21 cellular contexts compared by ENCODE assay signal in the genomic region with DNA sequence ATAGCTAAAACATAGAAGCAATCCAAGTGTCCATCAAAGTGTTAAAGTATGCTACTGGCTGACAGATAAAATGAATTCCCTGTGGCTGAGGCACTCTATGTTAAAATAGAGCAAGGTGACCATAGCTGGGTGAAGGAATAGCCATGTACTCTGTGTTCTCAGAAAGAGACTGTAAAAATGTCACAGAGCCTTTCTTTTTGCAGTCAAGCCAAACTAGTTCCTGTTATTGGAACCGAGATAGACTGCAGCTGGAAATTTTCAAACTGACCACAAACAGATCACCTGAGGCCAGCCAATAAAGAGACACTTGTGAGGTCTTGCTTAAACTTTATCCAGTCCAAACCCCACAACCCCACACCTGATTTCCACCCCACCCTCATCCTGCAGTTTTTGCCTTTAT.
DNase-seq lines count a peak whose midpoint lies in the region; FAIRE-seq and TF ChIP-seq lines count a peak whose summit lies in the region.
"Had no signal": no experiment of that assay in that cellular context is flagged by ENCODE, and none has a peak within 500 bp of the region (broad histone marks: within the 10 kb centered on the region; RNA-seq: fewer than 3 reads in every experiment).

No MANE protein-coding gene starts in this region.

- H3K23ac ChIP-seq in trophoblast cell (ENCODE audit: low read length), result no peak overlapping the region

- no peak overlapping the region for H4K12ac ChIP-seq in trophoblast cell (ENCODE audit: low read depth, low read length)

- no peak for TF ChIP-seq CTCF in LNCaP clone FGC (IDR thresholded peaks at IDR 0.05; ENCODE audit: control insufficient read depth, extremely low read depth, insufficient read depth)

- no peak overlapping the region for H4K91ac ChIP-seq in trophoblast cell (ENCODE audit: low read depth, low read length)

- H3K9me3 ChIP-seq in trophoblast cell (ENCODE audit: insufficient read depth, low read depth, low read length), result no peaks in the 10 kb centered on the region
- H3K9me3 ChIP-seq: lower lobe of right lung had no signal

- H3K4me2 ChIP-seq in trophoblast cell (ENCODE audit: low read length), result no peak overlapping the region
- H3K4me2 ChIP-seq: hepatocyte had no signal

- no peak overlapping the region for H3K9ac ChIP-seq in trophoblast cell (ENCODE audit: low read length)

- no peaks in the 10 kb centered on the region for H3K36me3 ChIP-seq in trophoblast cell (ENCODE audit: control insufficient read depth in 1 of 2, insufficient read depth in 2 of 2, low read length in 2 of 2)
- H3K36me3 ChIP-seq: lower lobe of right lung had no signal

- H3K4ac ChIP-seq in trophoblast cell (ENCODE audit: low read depth, low read length), result no peak overlapping the region

- WGBS in trophoblast cell (ENCODE audit: extremely low coverage, insufficient coverage, insufficient read length), result no CpG with 5 or more reads among the region's 1 CpG

- no peak overlapping the region for H3K18ac ChIP-seq in trophoblast cell (ENCODE audit: low read length)

- no peak overlapping the region for H2AK5ac ChIP-seq in trophoblast cell (ENCODE audit: low read length)

- peaks cover 2% of the 10 kb centered on the region for H3K79me2 ChIP-seq in trophoblast cell (ENCODE audit: control insufficient read depth, insufficient read depth, low read length, poor library complexity)
- H3K79me2 ChIP-seq: hepatocyte had no signal

- peak overlapping the region; percentile 25 for H3K27ac ChIP-seq in trophoblast cell (ENCODE audit: low read depth, low read length)
- H3K27ac ChIP-seq: hepatocyte, lower lobe of right lung had no signal

- no peak overlapping the region for H4K8ac ChIP-seq in trophoblast cell (ENCODE audit: low read depth, low read length)

- H2BK5ac ChIP-seq in trophoblast cell (ENCODE audit: low read depth, low read length, poor library complexity), result no peak overlapping the region

- no peak overlapping the region for H2BK12ac ChIP-seq in trophoblast cell (ENCODE audit: low read length)

- no peak overlapping the region for H2AFZ ChIP-seq in trophoblast cell (ENCODE audit: insufficient read depth, low read length, poor library complexity)
- H2AFZ ChIP-seq: hepatocyte had no signal

- DNase-seq in ELF-1 (ENCODE audit: low read depth, low spot score) (peak; percentile 6), LNCaP clone FGC (ENCODE audit: low read depth) (peak; percentile 52), SK-MEL-5 (ENCODE audit: low read depth, low spot score) (peak; percentile 47), trophoblast cell (no peak), HuH-7 (ENCODE audit: low spot score) (no peak), NCI-H69 (lab: John Stamatoyannopoulos, UW) (no peak), frontal cortex (ENCODE audit: low spot score in 2 of 2) (no peak)
- no peak for DNase-seq in activated CD4-positive, alpha-beta T cell treated with anti-CD3 and anti-CD28 coated beads for 4 hours
- DNase-seq: activated CD4-positive, alpha-beta T cell treated with anti-CD3 and anti-CD28 coated beads, Interleukin-2, amount 10 ng/mL, durations not matched to agents 7 days and 5 days; CD4-positive, alpha-beta memory T cell; DMS153; GDM1; lower lobe of right lung; NCI-H1105 treated with DMSO at 0.1 percent for 48 hours; NCI-H2107; NCI-H510A; nucleus accumbens; SHP77; stimulated activated naive B cell treated with anti-CD40 and anti-IgM and Interleukin-4, amounts not matched to agents 10 μg/mL and 1 μg/mL and 100 μg/mL, for 72 hours; T-cell had no signal

- no peak for FAIRE-seq in frontal cortex (lab: Jason Lieb, UNC)

- H3K79me1 ChIP-seq in trophoblast cell (ENCODE audit: low read length), result peaks cover 6% of the 10 kb centered on the region

- no peak overlapping the region for H2BK120ac ChIP-seq in trophoblast cell (ENCODE audit: insufficient read depth, low read length, poor library complexity)

- no peak overlapping the region for H3K14ac ChIP-seq in trophoblast cell (ENCODE audit: low read length)

- no peaks in the 10 kb centered on the region for H3K27me3 ChIP-seq in trophoblast cell (ENCODE audit: insufficient read depth, low read length)
- H3K27me3 ChIP-seq: hepatocyte had no signal

- H3K4me3 ChIP-seq in LNCaP clone FGC (ENCODE audit: low read depth, low read length) (no peak overlapping the region), trophoblast cell (ENCODE audit: low read depth, low read length) (no peak overlapping the region)
- H3K4me3 ChIP-seq: hepatocyte, lower lobe of right lung had no signal

- in situ Hi-C loops in SK-MEL-5 (cut with HindIII; ENCODE audit: low pct_unique_long_range_greater_than_20kb, low sequenced_read_pairs), result no loop called here

- H3K4me1 ChIP-seq in trophoblast cell (ENCODE audit: control insufficient read depth in 1 of 2, insufficient read depth in 2 of 2, low read length in 2 of 2), result peaks cover 0 to 4% of the 10 kb centered on the region in 2 experiments

Comparison
In these comparisons a context has a peak if more than half of its experiments do, and no peak if none do; other contexts are left out.
1. DNase-seq: peak in ELF-1 (single experiment), LNCaP clone FGC (single experiment) and SK-MEL-5 (single experiment); none in trophoblast cell (0 of 2), activated CD4-positive, alpha-beta T cell treated with anti-CD3 and anti-CD28 coated beads for 4 hours (0 of 2), HuH-7 (single experiment), NCI-H69 (single experiment) and frontal cortex (0 of 2).